In genomic region chr11:121563900-121564822, GRCh38 we compare ENCODE assay signal across 14 cellular contexts.
DNase-seq lines count a peak whose midpoint lies in the region; ATAC-seq lines count a peak whose summit lies in the region.
"Had no signal": no experiment of that assay in that cellular context is flagged by ENCODE, and none has a peak within 500 bp of the region (broad histone marks: within the 10 kb centered on the region; RNA-seq: fewer than 3 reads in every experiment).

No MANE protein-coding gene starts in this region.

- no peaks in the 10 kb centered on the region for H3K4me1 ChIP-seq in SJCRH30
- H3K4me1 ChIP-seq: esophagus muscularis mucosa, tibial nerve had no signal

- peaks cover 29% of the 10 kb centered on the region for H3K36me3 Mint-ChIP-seq in activated naive CD8-positive, alpha-beta T cell treated with anti-CD3 and anti-CD28 coated beads for 36 hours
- peaks cover 3 to 95% (median 27%) of the 10 kb centered on the region in 3 donors for H3K36me3 Mint-ChIP-seq in naive thymus-derived CD8-positive, alpha-beta T cell

- no peak overlapping the region for H3K4me3 ChIP-seq in SJCRH30
- H3K4me3 ChIP-seq: esophagus muscularis mucosa, tibial nerve had no signal

- H3K36me3 ChIP-seq in SJCRH30, result no peaks in the 10 kb centered on the region
- H3K36me3 ChIP-seq: tibial nerve had no signal

- H3K27me3 ChIP-seq in SJCRH30, result no peaks in the 10 kb centered on the region
- H3K27me3 ChIP-seq: esophagus muscularis mucosa, tibial nerve had no signal

- peak overlapping the region; percentile 67 for H3K27ac Mint-ChIP-seq in activated naive CD8-positive, alpha-beta T cell treated with anti-CD3 and anti-CD28 coated beads for 36 hours
- peak overlapping the region; percentile 7 to 79 (median 38) for H3K27ac Mint-ChIP-seq in naive thymus-derived CD8-positive, alpha-beta T cell

- H3K4me3 Mint-ChIP-seq in activated naive CD8-positive, alpha-beta T cell treated with anti-CD3 and anti-CD28 coated beads for 36 hours, result no peak overlapping the region
- H3K4me3 Mint-ChIP-seq in naive thymus-derived CD8-positive, alpha-beta T cell, result no peak overlapping the region

- ATAC-seq in naive thymus-derived CD8-positive, alpha-beta T cell, result no peak
- no peak for ATAC-seq in HG03342 (IDR thresholded peaks at IDR 0.05; ENCODE audit: unreplicated experiment)

- no peaks in the 10 kb centered on the region for H3K9me3 Mint-ChIP-seq in activated naive CD8-positive, alpha-beta T cell treated with anti-CD3 and anti-CD28 coated beads for 36 hours
- H3K9me3 Mint-ChIP-seq in naive thymus-derived CD8-positive, alpha-beta T cell, result no peaks in the 10 kb centered on the region

- DNase-seq in NCI-H748 (lab: John Stamatoyannopoulos, UW; ENCODE audit: unreplicated experiment) (peak; percentile 30), NCI-H748 treated with DMSO at 0.1 percent for 48 hours (lab: John Stamatoyannopoulos, UW) (no peak), NCI-H1105 treated with DMSO at 0.1 percent for 48 hours (lab: John Stamatoyannopoulos, UW) (peak; percentile 92), SJCRH30 (no peak), SKM-1 treated with dmso at 0.1 percent for 144 hours (lab: John Stamatoyannopoulos, UW; ENCODE audit: unreplicated experiment) (no peak)
- no peak for DNase-seq in activated naive CD8-positive, alpha-beta T cell treated with anti-CD3 and anti-CD28 coated beads for 36 hours
- no peak for DNase-seq in naive thymus-derived CD8-positive, alpha-beta T cell
- DNase-seq: activated naive CD4-positive, alpha-beta T cell treated with anti-CD3 and anti-CD28 coated beads, Interleukin-2, amount 50 U/mL, for 16 hours; DMS 273 treated with DMSO at 0.1 percent for 48 hours; KBM-7; nucleus accumbens had no signal

- no peaks in the 10 kb centered on the region for H3K27me3 Mint-ChIP-seq in activated naive CD8-positive, alpha-beta T cell treated with anti-CD3 and anti-CD28 coated beads for 36 hours
- H3K27me3 Mint-ChIP-seq in naive thymus-derived CD8-positive, alpha-beta T cell, result no peaks in the 10 kb centered on the region

- no peak overlapping the region for H3K27ac ChIP-seq in SJCRH30
- H3K27ac ChIP-seq: esophagus muscularis mucosa, tibial nerve had no signal

- H3K9me3 ChIP-seq in SJCRH30 (replicated peaks), result no peaks in the 10 kb centered on the region
- H3K9me3 ChIP-seq: esophagus muscularis mucosa, tibial nerve had no signal

- POLR2A ChIA-PET in naive thymus-derived CD8-positive, alpha-beta T cell (lab: Charles Lee), result no interaction called here

- H3K4me1 Mint-ChIP-seq in activated naive CD8-positive, alpha-beta T cell treated with anti-CD3 and anti-CD28 coated beads for 36 hours, result peaks cover 49% of the 10 kb centered on the region
- peaks cover 16 to 45% (median 26%) of the 10 kb centered on the region in 4 donors for H3K4me1 Mint-ChIP-seq in naive thymus-derived CD8-positive, alpha-beta T cell

Comparison
In these comparisons a context has a peak if more than half of its experiments do, and no peak if none do; other contexts are left out.
1. DNase-seq: peak in NCI-H748 (single experiment) and NCI-H1105 treated with DMSO at 0.1 percent for 48 hours (single experiment); none in NCI-H748 treated with DMSO at 0.1 percent for 48 hours (single experiment), activated naive CD8-positive, alpha-beta T cell treated with anti-CD3 and anti-CD28 coated beads for 36 hours (single experiment), naive thymus-derived CD8-positive, alpha-beta T cell (0 of 10), SJCRH30 (0 of 2) and SKM-1 treated with dmso at 0.1 percent for 144 hours (single experiment).